Comparison of ENCODE assay signal across 9 cellular contexts in genomic region chr6:130602151-130602770, GRCh38.
DNase-seq lines count a peak whose midpoint lies in the region; ATAC-seq and TF ChIP-seq lines count a peak whose summit lies in the region.
"Had no signal": no experiment of that assay in that cellular context is flagged by ENCODE, and none has a peak within 500 bp of the region (broad histone marks: within the 10 kb centered on the region; RNA-seq: fewer than 3 reads in every experiment).

No MANE protein-coding gene starts in this region.

- peak; percentile 96 to 98 for ATAC-seq in activated T-cell treated with anti-CD3 and anti-CD28 coated beads, Interleukin-2, amount 50 U/mL, for 4 hours
- peak; percentile 73 to 76 for ATAC-seq in stimulated activated naive B cell treated with anti-CD40 and anti-IgM and Interleukin-4, amounts not matched to agents 10 μg/mL and 1 μg/mL and 100 μg/mL, for 72 hours (replicated peaks)
- ATAC-seq in GM18511 (IDR thresholded peaks at IDR 0.05; ENCODE audit: unreplicated experiment): no peak
- no peak for ATAC-seq in HG03095 (IDR thresholded peaks at IDR 0.05; ENCODE audit: unreplicated experiment)

- no peaks in the 10 kb centered on the region for H3K27me3 Mint-ChIP-seq in activated T-cell treated with anti-CD3 and anti-CD28 coated beads, Interleukin-2, amount 50 U/mL, for 4 hours (ENCODE audit: low read depth)
- peaks cover 0 to 4% of the 10 kb centered on the region in 2 donors for H3K27me3 Mint-ChIP-seq in stimulated activated naive B cell treated with anti-CD40 and anti-IgM and Interleukin-4, amounts not matched to agents 10 μg/mL and 1 μg/mL and 100 μg/mL, for 72 hours
- H3K27me3 Mint-ChIP-seq in nephron progenitor cell (ENCODE audit: low read depth, poor library complexity): no peaks in the 10 kb centered on the region

- H3K9me3 Mint-ChIP-seq in activated T-cell treated with anti-CD3 and anti-CD28 coated beads, Interleukin-2, amount 50 U/mL, for 4 hours: peaks cover 4% of the 10 kb centered on the region
- peaks cover 5 to 8% of the 10 kb centered on the region in 2 donors for H3K9me3 Mint-ChIP-seq in stimulated activated naive B cell treated with anti-CD40 and anti-IgM and Interleukin-4, amounts not matched to agents 10 μg/mL and 1 μg/mL and 100 μg/mL, for 72 hours
- no peaks in the 10 kb centered on the region for H3K9me3 Mint-ChIP-seq in nephron progenitor cell

- peak overlapping the region; percentile 26 for H3K27ac Mint-ChIP-seq in stimulated activated naive B cell treated with anti-CD40 and anti-IgM and Interleukin-4, amounts not matched to agents 10 μg/mL and 1 μg/mL and 100 μg/mL, for 72 hours
- no peak overlapping the region for H3K27ac Mint-ChIP-seq in nephron progenitor cell

- no peak overlapping the region for H3K4me3 Mint-ChIP-seq in activated T-cell treated with anti-CD3 and anti-CD28 coated beads, Interleukin-2, amount 50 U/mL, for 4 hours
- no peak overlapping the region for H3K4me3 Mint-ChIP-seq in stimulated activated naive B cell treated with anti-CD40 and anti-IgM and Interleukin-4, amounts not matched to agents 10 μg/mL and 1 μg/mL and 100 μg/mL, for 72 hours
- no peak overlapping the region for H3K4me3 Mint-ChIP-seq in nephron progenitor cell

- H3K4me1 Mint-ChIP-seq in activated T-cell treated with anti-CD3 and anti-CD28 coated beads, Interleukin-2, amount 50 U/mL, for 4 hours (ENCODE audit: low read depth): peaks cover 26% of the 10 kb centered on the region
- peaks cover 24 to 46% of the 10 kb centered on the region in 2 donors for H3K4me1 Mint-ChIP-seq in stimulated activated naive B cell treated with anti-CD40 and anti-IgM and Interleukin-4, amounts not matched to agents 10 μg/mL and 1 μg/mL and 100 μg/mL, for 72 hours
- H3K4me1 Mint-ChIP-seq in nephron progenitor cell: peaks cover 17% of the 10 kb centered on the region

- no peaks in the 10 kb centered on the region for H3K36me3 Mint-ChIP-seq in activated T-cell treated with anti-CD3 and anti-CD28 coated beads, Interleukin-2, amount 50 U/mL, for 4 hours (ENCODE audit: insufficient read depth)
- H3K36me3 Mint-ChIP-seq in stimulated activated naive B cell treated with anti-CD40 and anti-IgM and Interleukin-4, amounts not matched to agents 10 μg/mL and 1 μg/mL and 100 μg/mL, for 72 hours: peaks cover 0 to 2% of the 10 kb centered on the region in 2 donors
- H3K36me3 Mint-ChIP-seq in nephron progenitor cell (ENCODE audit: low read depth): no peaks in the 10 kb centered on the region

- no peak for DNase-seq in activated T-cell treated with anti-CD3 and anti-CD28 coated beads, Interleukin-2, amount 50 U/mL, for 4 hours
- DNase-seq in activated T-cell treated with anti-CD3 and anti-CD28 coated beads for 4 hours (no peak), SW480 (ENCODE audit: low spot score) (peak; percentile 49), fibroblast of gingiva (ENCODE audit: low read depth) (peak; percentile 67), nephron progenitor cell (no peak)
- DNase-seq in stimulated activated naive B cell treated with anti-CD40 and anti-IgM and Interleukin-4, amounts not matched to agents 10 μg/mL and 1 μg/mL and 100 μg/mL, for 72 hours: no peak
- DNase-seq: NCI-H1694 had no signal

- no peak for TF ChIP-seq CTCF in nephron progenitor cell (IDR thresholded peaks at IDR 0.05)

Comparison
In these comparisons a context has a peak if more than half of its experiments do, and no peak if none do; other contexts are left out.
1. ATAC-seq: peak in activated T-cell treated with anti-CD3 and anti-CD28 coated beads, Interleukin-2, amount 50 U/mL, for 4 hours (2 of 2) and stimulated activated naive B cell treated with anti-CD40 and anti-IgM and Interleukin-4, amounts not matched to agents 10 μg/mL and 1 μg/mL and 100 μg/mL, for 72 hours (2 of 2); none in GM18511 (single experiment) and HG03095 (single experiment).
2. DNase-seq: peak in SW480 (single experiment) and fibroblast of gingiva (single experiment); none in activated T-cell treated with anti-CD3 and anti-CD28 coated beads, Interleukin-2, amount 50 U/mL, for 4 hours (single experiment), activated T-cell treated with anti-CD3 and anti-CD28 coated beads for 4 hours (single experiment), stimulated activated naive B cell treated with anti-CD40 and anti-IgM and Interleukin-4, amounts not matched to agents 10 μg/mL and 1 μg/mL and 100 μg/mL, for 72 hours (single experiment) and nephron progenitor cell (single experiment).